In the genomic region with DNA sequence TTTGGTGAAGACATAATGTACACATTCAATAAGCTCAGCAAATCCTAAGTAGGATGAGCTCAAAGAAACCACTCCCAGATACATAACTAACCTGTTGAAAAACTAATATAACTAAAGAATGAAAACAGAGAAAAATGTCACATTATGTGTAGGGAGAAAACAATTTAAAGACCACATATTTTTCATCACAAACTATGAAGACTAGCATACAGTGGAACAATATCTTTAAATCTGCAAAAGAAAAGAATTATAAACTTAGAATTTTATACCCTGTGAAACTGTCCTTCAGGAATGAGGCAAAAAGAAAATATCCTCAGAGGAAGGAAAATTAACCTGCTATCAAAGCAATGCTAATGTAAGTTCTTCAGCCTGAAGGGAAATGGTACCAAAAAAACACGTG, we compare ENCODE assay signal across 7 cellular contexts.
"Had no signal": no experiment of that assay in that cellular context is flagged by ENCODE, and none has a peak within 500 bp of the region (broad histone marks: within the 10 kb centered on the region; RNA-seq: fewer than 3 reads in every experiment).

No MANE protein-coding gene starts in this region.

- FAIRE-seq: G401.6, GM12891, GM12892, GM18507, GM19239 had no signal

- DNase-seq: GDM1, GF-D8 had no signal
